8 cellular contexts compared by ENCODE assay signal in the genomic region with DNA sequence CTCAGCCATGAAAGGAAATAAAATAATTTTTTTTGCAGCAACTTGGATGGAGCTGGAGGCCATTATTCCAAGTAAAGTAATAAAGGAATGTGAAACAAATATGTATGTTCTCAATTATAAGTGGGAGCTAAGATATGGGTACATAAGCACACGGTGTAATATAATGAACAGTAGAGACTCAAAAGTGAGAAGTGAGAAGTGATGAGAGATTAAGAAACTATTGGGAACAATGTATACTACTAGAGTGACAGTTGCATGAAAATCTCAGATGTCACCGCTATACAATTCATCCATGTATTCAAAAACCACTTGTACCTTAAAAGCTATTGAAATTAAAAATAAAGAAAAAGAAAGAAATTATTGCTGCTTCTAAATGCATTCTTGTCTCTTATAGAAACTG.
"Had no signal": no experiment of that assay in that cellular context is flagged by ENCODE, and none has a peak within 500 bp of the region (broad histone marks: within the 10 kb centered on the region; RNA-seq: fewer than 3 reads in every experiment).

No MANE protein-coding gene starts in this region.

- ATAC-seq: GM23338, HCT116 had no signal

- DNase-seq: GM23248, GOT3, H7, H9, HCEC 1CT, HFFc6 had no signal
